ENCODE assay signal across 1 cellular context in the genomic region with DNA sequence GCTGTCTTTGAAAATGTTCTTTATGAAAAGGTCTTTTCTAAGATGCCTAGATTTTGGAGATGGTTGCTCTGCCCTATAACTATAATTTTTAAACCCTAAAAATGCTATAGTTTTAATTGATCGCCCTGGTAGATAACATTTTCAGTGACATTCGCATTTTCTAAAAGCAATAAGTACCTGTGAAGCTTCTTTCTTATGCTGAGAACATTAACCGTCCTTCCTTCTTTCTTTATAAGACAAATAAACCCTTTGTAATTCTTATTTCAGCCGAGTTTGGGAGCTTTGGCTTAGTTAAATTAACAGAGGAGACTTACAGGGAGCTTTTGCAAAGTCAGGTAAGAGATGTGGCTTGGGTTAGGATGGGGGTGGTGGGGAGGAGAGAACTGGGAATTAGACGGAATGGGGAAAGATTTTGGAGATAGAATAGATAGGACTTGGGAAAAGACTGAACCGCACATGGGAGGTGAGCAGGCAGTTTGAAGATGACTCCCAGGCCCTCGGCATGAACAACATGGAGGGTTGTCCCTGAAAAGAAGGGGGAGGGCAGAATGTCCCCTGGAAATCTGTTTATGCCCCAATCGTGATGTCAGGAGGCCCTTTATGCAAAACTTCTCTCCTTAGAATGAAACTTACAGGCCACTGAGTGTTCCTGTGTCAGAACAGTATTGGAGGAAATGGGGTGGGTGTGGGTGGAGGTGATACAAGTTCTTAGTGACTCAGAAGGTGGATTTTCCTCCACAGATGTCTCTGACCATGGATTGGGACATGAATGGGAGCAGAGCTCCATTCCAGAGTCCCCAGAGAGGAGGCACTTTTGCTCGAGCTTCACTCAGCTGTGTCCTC.
TF ChIP-seq lines count a peak whose summit lies in the region.

No MANE protein-coding gene starts in this region.

TF ChIP-seq in GM23338, 12 proteins besides CTCF, POLR2A, EP300 and RAD21 (continued from another document):
- TF ChIP-seq, protein P1, sequence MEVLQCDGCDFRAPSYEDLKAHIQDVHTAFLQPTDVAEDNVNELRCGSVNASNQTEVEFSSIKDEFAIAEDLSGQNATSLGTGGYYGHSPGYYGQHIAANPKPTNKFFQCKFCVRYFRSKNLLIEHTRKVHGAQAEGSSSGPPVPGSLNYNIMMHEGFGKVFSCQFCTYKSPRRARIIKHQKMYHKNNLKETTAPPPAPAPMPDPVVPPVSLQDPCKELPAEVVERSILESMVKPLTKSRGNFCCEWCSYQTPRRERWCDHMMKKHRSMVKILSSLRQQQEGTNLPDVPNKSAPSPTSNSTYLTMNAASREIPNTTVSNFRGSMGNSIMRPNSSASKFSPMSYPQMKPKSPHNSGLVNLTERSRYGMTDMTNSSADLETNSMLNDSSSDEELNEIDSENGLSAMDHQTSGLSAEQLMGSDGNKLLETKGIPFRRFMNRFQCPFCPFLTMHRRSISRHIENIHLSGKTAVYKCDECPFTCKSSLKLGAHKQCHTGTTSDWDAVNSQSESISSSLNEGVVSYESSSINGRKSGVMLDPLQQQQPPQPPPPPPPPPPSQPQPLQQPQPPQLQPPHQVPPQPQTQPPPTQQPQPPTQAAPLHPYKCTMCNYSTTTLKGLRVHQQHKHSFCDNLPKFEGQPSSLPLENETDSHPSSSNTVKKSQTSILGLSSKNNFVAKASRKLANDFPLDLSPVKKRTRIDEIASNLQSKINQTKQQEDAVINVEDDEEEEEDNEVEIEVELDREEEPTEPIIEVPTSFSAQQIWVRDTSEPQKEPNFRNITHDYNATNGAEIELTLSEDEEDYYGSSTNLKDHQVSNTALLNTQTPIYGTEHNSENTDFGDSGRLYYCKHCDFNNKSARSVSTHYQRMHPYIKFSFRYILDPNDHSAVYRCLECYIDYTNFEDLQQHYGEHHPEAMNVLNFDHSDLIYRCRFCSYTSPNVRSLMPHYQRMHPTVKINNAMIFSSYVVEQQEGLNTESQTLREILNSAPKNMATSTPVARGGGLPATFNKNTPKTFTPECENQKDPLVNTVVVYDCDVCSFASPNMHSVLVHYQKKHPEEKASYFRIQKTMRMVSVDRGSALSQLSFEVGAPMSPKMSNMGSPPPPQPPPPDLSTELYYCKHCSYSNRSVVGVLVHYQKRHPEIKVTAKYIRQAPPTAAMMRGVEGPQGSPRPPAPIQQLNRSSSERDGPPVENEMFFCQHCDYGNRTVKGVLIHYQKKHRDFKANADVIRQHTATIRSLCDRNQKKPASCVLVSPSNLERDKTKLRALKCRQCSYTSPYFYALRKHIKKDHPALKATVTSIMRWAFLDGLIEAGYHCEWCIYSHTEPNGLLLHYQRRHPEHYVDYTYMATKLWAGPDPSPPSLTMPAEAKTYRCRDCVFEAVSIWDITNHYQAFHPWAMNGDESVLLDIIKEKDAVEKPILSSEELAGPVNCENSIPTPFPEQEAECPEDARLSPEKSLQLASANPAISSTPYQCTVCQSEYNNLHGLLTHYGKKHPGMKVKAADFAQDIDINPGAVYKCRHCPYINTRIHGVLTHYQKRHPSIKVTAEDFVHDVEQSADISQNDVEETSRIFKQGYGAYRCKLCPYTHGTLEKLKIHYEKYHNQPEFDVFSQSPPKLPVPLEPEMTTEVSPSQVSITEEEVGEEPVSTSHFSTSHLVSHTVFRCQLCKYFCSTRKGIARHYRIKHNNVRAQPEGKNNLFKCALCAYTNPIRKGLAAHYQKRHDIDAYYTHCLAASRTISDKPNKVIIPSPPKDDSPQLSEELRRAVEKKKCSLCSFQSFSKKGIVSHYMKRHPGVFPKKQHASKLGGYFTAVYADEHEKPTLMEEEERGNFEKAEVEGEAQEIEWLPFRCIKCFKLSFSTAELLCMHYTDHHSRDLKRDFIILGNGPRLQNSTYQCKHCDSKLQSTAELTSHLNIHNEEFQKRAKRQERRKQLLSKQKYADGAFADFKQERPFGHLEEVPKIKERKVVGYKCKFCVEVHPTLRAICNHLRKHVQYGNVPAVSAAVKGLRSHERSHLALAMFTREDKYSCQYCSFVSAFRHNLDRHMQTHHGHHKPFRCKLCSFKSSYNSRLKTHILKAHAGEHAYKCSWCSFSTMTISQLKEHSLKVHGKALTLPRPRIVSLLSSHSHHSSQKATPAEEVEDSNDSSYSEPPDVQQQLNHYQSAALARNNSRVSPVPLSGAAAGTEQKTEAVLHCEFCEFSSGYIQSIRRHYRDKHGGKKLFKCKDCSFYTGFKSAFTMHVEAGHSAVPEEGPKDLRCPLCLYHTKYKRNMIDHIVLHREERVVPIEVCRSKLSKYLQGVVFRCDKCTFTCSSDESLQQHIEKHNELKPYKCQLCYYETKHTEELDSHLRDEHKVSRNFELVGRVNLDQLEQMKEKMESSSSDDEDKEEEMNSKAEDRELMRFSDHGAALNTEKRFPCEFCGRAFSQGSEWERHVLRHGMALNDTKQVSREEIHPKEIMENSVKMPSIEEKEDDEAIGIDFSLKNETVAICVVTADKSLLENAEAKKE (CRISPR knock-in tag; IDR thresholded peaks at IDR 0.05): 0 out of 2 replicates have a peak, but pooled peaks have one; percentile 14
- no peak for TF ChIP-seq POLR2AphosphoS5 (IDR thresholded peaks at IDR 0.05; ENCODE audit: low read depth)
- TF ChIP-seq NANOG (IDR thresholded peaks at IDR 0.05; ENCODE audit: borderline replicate concordance): peak; percentile 62
TF ChIP-seq in GM23338: peak in this region for 2.
